10 cellular contexts compared by ENCODE assay signal in the genomic region with DNA sequence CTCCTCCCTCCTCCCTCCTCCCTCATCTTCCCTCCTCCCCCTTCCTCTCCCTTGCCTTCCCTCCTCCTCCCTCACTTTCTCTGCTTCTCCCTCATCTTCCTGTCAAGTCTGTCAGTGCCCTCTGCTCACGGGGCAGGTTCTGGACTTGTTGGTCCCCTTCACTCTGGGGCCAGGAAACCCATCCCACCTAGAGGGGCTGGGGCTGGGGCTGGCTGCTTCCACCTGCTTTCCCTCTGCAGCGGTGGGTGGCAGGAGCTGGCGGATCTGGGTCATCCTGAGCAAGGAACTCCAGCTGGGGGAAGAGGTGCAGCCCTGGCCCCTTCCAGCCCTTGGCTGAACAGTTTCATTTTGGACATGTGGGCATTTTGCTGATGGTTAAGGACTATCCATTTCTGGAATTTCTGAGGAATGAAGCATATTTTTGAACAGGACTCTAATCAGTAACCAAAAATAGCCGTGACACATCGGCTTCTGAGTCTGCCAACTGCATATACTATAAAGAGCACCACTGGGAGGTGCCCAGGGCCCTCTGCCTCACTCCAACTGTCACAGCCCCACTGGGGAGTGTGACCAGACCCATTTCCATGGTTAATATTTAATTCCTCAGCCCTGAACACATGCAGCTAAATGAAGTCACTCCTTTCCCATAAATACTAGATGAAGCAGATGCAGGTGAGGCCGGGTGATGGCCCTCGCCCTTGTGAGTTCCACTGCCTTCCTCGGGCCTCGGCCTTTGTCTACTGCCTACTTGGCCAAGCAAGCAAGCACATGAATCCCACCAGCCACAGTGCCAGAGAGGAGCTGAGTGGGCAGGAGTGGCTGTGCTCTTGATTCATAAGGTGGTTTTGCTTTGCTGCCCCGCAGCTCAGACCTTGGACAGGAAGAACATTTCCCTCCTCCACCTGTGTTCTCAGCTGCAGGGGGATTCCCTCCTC. TPM values are rescaled to one million over a fixed set of nuclear protein-coding genes. Genes with fewer than 3 reads are reported as not detected.
A peak's percentile ranks its signal among the peaks of the same experiment; 100 is the strongest.
DNase-seq lines count a peak whose midpoint lies in the region; ATAC-seq lines count a peak whose summit lies in the region.
"Had no signal": no experiment of that assay in that cellular context is flagged by ENCODE, and none has a peak within 500 bp of the region (broad histone marks: within the 10 kb centered on the region; RNA-seq: fewer than 3 reads in every experiment).

No MANE protein-coding gene starts in this region.

- peak overlapping the region; percentile 21 for H3K27ac ChIP-seq in layer of hippocampus (ENCODE audit: low read depth, low read length)
- H3K27ac ChIP-seq: BLaER1 treated with 17β-estradiol and CSF1 and Interleukin-3, amounts not matched to agents 10 nM and 100 nM had no signal

- peak; percentile 45 for ATAC-seq in GM21529 (IDR thresholded peaks at IDR 0.05; ENCODE audit: unreplicated experiment)
- ATAC-seq in HG02938 (IDR thresholded peaks at IDR 0.05; ENCODE audit: unreplicated experiment): no peak
- ATAC-seq in GM18520 (IDR thresholded peaks at IDR 0.05; ENCODE audit: unreplicated experiment): no peak

- no peaks in the 10 kb centered on the region for H3K27me3 ChIP-seq in layer of hippocampus (ENCODE audit: control insufficient read depth, insufficient read depth, low read length)
- H3K27me3 ChIP-seq: BLaER1 treated with 17β-estradiol and CSF1 and Interleukin-3, amounts not matched to agents 10 nM and 100 nM had no signal

- DNase-seq in A172 (ENCODE audit: low spot score): peak; percentile 82
- DNase-seq in amniotic stem cell (lab: John Stamatoyannopoulos, UW): peak; percentile 61
- no peak for DNase-seq in COR-L47 (lab: John Stamatoyannopoulos, UW)
- DNase-seq in NCI-H2107 treated with DMSO at 0.1 percent for 48 hours (lab: John Stamatoyannopoulos, UW; ENCODE audit: unreplicated experiment): no peak
- DNase-seq: activated CD4-positive, alpha-beta T cell treated with anti-CD3 and anti-CD28 coated beads for 48 hours had no signal

RNA-seq across cellular contexts. Expression of gene CHDH, which starts 39.8 kb away (rescaled TPM):
- 0.55 and 0.67 TPM in 2 replicates for total RNA-seq in A172 (2014; rRNA removed; shearing (Covaris generic))

RNA-seq across cellular contexts. Expression of gene IL17RB, which starts 39.9 kb away (rescaled TPM):
- not detected in 2 replicates for total RNA-seq in A172 (2014; rRNA removed; shearing (Covaris generic))

Comparison
In these comparisons a context has a peak if more than half of its experiments do, and no peak if none do; other contexts are left out.
1. DNase-seq: peak in A172 (single experiment) and amniotic stem cell (single experiment); none in COR-L47 (single experiment) and NCI-H2107 treated with DMSO at 0.1 percent for 48 hours (single experiment).